ENCODE assay signal across 1 cellular context in genomic region chr1:15636436-15636835, GRCh38.
A peak's percentile ranks its signal among the peaks of the same experiment; 100 is the strongest.
TF ChIP-seq lines count a peak whose summit lies in the region.

No MANE protein-coding gene starts in this region.

TF ChIP-seq in HepG2, 621 proteins besides CTCF, POLR2A, EP300 and RAD21:
- TF ChIP-seq ZNF121 (CRISPR knock-in tag; IDR thresholded peaks at IDR 0.05) (peak; percentile 54), DNMT1 (CRISPR knock-in tag; IDR thresholded peaks at IDR 0.05) (no peak), CREB1 (IDR thresholded peaks at IDR 0.05) (no peak), CREB1 (CRISPR knock-in tag; IDR thresholded peaks at IDR 0.05) (no peak), ZNF225 (CRISPR knock-in tag; IDR thresholded peaks at IDR 0.05) (no peak)
